9 cellular contexts compared by ENCODE assay signal in genomic region chr1:2583871-2584341, GRCh38. TPM values are rescaled to one million over a fixed set of nuclear protein-coding genes. Genes with fewer than 3 reads are reported as not detected.
A peak's percentile ranks its signal among the peaks of the same experiment; 100 is the strongest.
DNase-seq lines count a peak whose midpoint lies in the region; ATAC-seq and TF ChIP-seq lines count a peak whose summit lies in the region.
"Had no signal": no experiment of that assay in that cellular context is flagged by ENCODE, and none has a peak within 500 bp of the region (broad histone marks: within the 10 kb centered on the region; RNA-seq: fewer than 3 reads in every experiment).

No MANE protein-coding gene starts in this region.

- H3K27me3 ChIP-seq in left ventricle myocardium inferior (ENCODE audit: low read depth) (peaks cover 20% of the 10 kb centered on the region), iPS-20b (ENCODE audit: insufficient read depth, low read length) (no peaks in the 10 kb centered on the region), upper lobe of left lung (no peaks in the 10 kb centered on the region)

- H3K4me3 ChIP-seq in left ventricle myocardium inferior (no peak overlapping the region), iPS-20b (ENCODE audit: low read length) (peak overlapping the region; percentile 8; the same call in 1 of the 2 replicates), upper lobe of left lung (peak overlapping the region in 3 of 4 donors; percentile 1 to 30 (median 26))

- ATAC-seq in Right ventricle myocardium superior (ENCODE audit: poor library complexity) (no peak), upper lobe of left lung (ENCODE audit: low FRiP score in 2 of 2) (peak in 1 of 2 donors; percentile 3), HG02981 (IDR thresholded peaks at IDR 0.05; ENCODE audit: unreplicated experiment) (no peak), GM21528 (IDR thresholded peaks at IDR 0.05; ENCODE audit: low FRiP score, unreplicated experiment) (no peak)

- peaks cover 3% of the 10 kb centered on the region for H3K36me3 ChIP-seq in left ventricle myocardium inferior
- no peaks in the 10 kb centered on the region for H3K36me3 ChIP-seq in iPS-20b (ENCODE audit: insufficient read depth, low read depth, low read length)
- peaks cover 0 to 5% (median 2%) of the 10 kb centered on the region in 4 donors for H3K36me3 ChIP-seq in upper lobe of left lung

- 64 to 67% methylated on average over 14 of the region's 14 CpGs for whole genome bisulfite sequencing in upper lobe of left lung, 2 donors

- DNase-seq in Right ventricle myocardium superior, result peak; percentile 42
- DNase-seq in left ventricle myocardium inferior, result no peak
- peak in 1 of 2 donors; percentile 79 for DNase-seq in upper lobe of left lung
- no peak for DNase-seq in NCI-H1436 (lab: John Stamatoyannopoulos, UW)

- peak in 1 of 4 donors; percentile 53 for TF ChIP-seq POLR2A in upper lobe of left lung (IDR thresholded peaks at IDR 0.05)

- TF ChIP-seq CTCF in left ventricle myocardium inferior (IDR thresholded peaks at IDR 0.05; ENCODE audit: borderline replicate concordance) (no peak), VCaP (conservative IDR thresholded peaks at IDR 0.05) (0 out of 2 replicates have a peak, but pooled peaks have one; percentile 7), upper lobe of left lung (IDR thresholded peaks at IDR 0.05) (no peak)

- H3K4me1 ChIP-seq in left ventricle myocardium inferior (peaks cover 48% of the 10 kb centered on the region), iPS-20b (ENCODE audit: insufficient read depth, low read length) (peaks cover 4% of the 10 kb centered on the region; the same call in 1 of the 2 replicates), upper lobe of left lung (peaks cover 37 to 54% (median 41%) of the 10 kb centered on the region in 4 donors)

- H3K27ac ChIP-seq in left ventricle myocardium inferior (replicated peaks) (no peak overlapping the region), VCaP (peak overlapping the region; percentile 34; the same call in 1 of the 2 replicates), iPS-20b (ENCODE audit: low read length) (no peak overlapping the region), upper lobe of left lung (peak overlapping the region; percentile 96 to 99 (median 98))

- intact Hi-C loops in Right ventricle myocardium superior (cut with DNase I), result no loop called here
- intact Hi-C loops in left ventricle myocardium inferior (cut with micrococcal nuclease), result no loop called here

- peak in 2 of 4 donors; percentile 84 to 92 for TF ChIP-seq EP300 in upper lobe of left lung (IDR thresholded peaks at IDR 0.05)

- H3K9me3 ChIP-seq in left ventricle myocardium inferior (replicated peaks) (no peaks in the 10 kb centered on the region), iPS-20b (ENCODE audit: insufficient read depth, low read depth, low read length) (no peaks in the 10 kb centered on the region), upper lobe of left lung (no peaks in the 10 kb centered on the region)

- H3K9ac ChIP-seq in iPS-20b (ENCODE audit: low read depth, low read length), result no peak overlapping the region

RNA-seq across cellular contexts. Expression of gene PRXL2B, which starts 2.7 kb away (rescaled TPM):
- total RNA-seq in Right ventricle myocardium superior, result 9.8 TPM
- total RNA-seq in left ventricle myocardium inferior, result 8.2 TPM
- 10 to 100 TPM; 10.5 to 34.2 (median 22.0) TPM for total RNA-seq in upper lobe of left lung

RNA-seq across cellular contexts. Expression of gene TNFRSF14, which starts 27.7 kb away (rescaled TPM):
- total RNA-seq in Right ventricle myocardium superior (16.0 TPM), left ventricle myocardium inferior (13.7 TPM), upper lobe of left lung (100 to 1,000 TPM in 4 of 6 donors, 10 to 100 TPM in 2; 61.1 to 641 (median 147) TPM)

RNA-seq across cellular contexts. Expression of gene MMEL1, which starts 48.9 kb away (rescaled TPM):
- total RNA-seq in Right ventricle myocardium superior, result 0.48 TPM
- total RNA-seq in left ventricle myocardium inferior, result 0.82 TPM
- total RNA-seq in upper lobe of left lung, result 1 to 10 TPM in 4 of 6 donors, not detected in 2; 2.9 to 5.5 (median 5.1) TPM

RNA-seq across cellular contexts. Expression of gene HES5, which starts 53.8 kb away (rescaled TPM):
- total RNA-seq in Right ventricle myocardium superior, result 1.6 TPM
- 0.63 TPM for total RNA-seq in left ventricle myocardium inferior
- 1 to 10 TPM in 2 of 6 donors, under 1 TPM in 2, not detected in 2; 0.31 to 1.6 (median 0.92) TPM for total RNA-seq in upper lobe of left lung
- total RNA-seq: glomerular endothelial cell had no signal

RNA-seq across cellular contexts. Expression of gene PANK4, which starts 57.5 kb away (rescaled TPM):
- total RNA-seq in Right ventricle myocardium superior (45.5 TPM), left ventricle myocardium inferior (42.8 TPM), upper lobe of left lung (100 to 1,000 TPM in 1 of 6 donors, 10 to 100 TPM in 5; 20.7 to 123 (median 36.9) TPM)

Comparison
In these comparisons a context has a peak if more than half of its experiments do, and no peak if none do; other contexts are left out.
1. H3K27ac ChIP-seq: peak in VCaP (single experiment) and upper lobe of left lung (4 of 4); none in left ventricle myocardium inferior (single experiment) and iPS-20b (single experiment).